Comparison of ENCODE assay signal across 8 cellular contexts in the genomic region with DNA sequence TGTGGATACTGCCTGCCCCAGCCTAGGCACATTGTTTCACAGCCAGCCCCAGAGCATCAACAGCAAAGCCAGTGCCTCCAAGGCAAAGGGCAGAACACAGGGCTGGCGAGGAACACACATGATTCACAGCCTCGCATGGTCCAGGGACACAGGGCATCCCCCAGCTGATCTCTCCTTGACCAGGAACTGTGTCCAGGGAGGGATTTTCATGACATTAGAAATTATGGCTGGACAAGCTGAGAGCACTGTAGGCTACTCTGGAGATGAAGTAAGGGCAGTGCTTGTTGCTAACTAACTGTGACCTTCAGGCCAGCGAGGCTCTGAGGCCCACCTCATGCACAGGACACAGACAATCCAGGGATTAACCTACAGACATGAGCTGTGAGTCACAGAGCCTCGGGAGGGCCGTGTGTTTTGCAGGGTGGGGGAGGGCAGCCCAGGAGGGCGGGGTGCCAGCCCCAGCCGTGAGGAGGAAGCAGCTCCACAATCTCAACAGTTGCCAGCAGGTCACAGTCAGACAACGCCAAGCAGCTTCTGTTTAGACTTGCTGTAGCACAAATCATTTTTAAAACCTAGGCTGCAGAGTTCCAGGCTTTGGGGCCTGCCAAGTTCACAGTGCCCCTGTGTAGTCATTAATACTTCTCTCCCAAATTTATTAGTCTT.
DNase-seq lines count a peak whose midpoint lies in the region; ATAC-seq and TF ChIP-seq lines count a peak whose summit lies in the region.

No MANE protein-coding gene starts in this region.

- no peaks in the 10 kb centered on the region for H3K9me3 ChIP-seq in SK-N-SH
- H3K9me3 ChIP-seq in effector memory CD4-positive, alpha-beta T cell (ENCODE audit: control insufficient read depth, low read length) = no peaks in the 10 kb centered on the region

- DNase-seq in A172 (ENCODE audit: low spot score) (peak; percentile 93), H7 (peak; percentile 76), SK-N-SH (peak; percentile 79), fibroblast of gingiva (ENCODE audit: low read depth) (peak; percentile 74), omental fat pad (ENCODE audit: low spot score) (no peak), GM20000 (ENCODE audit: low spot score) (no peak)
- DNase-seq in activated CD4-positive, alpha-beta T cell treated with anti-CD3 and anti-CD28 coated beads, Interleukin-2, amount 10 ng/mL, durations not matched to agents 7 days and 5 days = no peak
- no peak for DNase-seq in effector memory CD4-positive, alpha-beta T cell

- peaks cover 33 to 38% of the 10 kb centered on the region in 2 experiments; a peak in 3 of 4 replicates for H3K4me1 ChIP-seq in SK-N-SH (ENCODE audit: control insufficient read depth in 1 of 2, insufficient read depth in 2 of 2, low read depth in 1 of 2, low read length in 1 of 2)
- H3K4me1 ChIP-seq in effector memory CD4-positive, alpha-beta T cell (ENCODE audit: control insufficient read depth, insufficient read depth, low read length, poor library complexity, severe bottlenecking) = no peaks in the 10 kb centered on the region

- H3K4me1 Mint-ChIP-seq in activated CD4-positive, alpha-beta T cell treated with anti-CD3 and anti-CD28 coated beads, Interleukin-2, amount 10 ng/mL, durations not matched to agents 7 days and 5 days = peaks cover 2% of the 10 kb centered on the region

- peak in 1 of 2 experiments; percentile 5; a peak in 1 of 4 replicates for TF ChIP-seq EP300 in SK-N-SH (IDR thresholded peaks at IDR 0.05; ENCODE audit: borderline replicate concordance in 1 of 2, low read depth in 1 of 2, low read length in 1 of 2)

- no peaks in the 10 kb centered on the region for H3K9me3 Mint-ChIP-seq in activated CD4-positive, alpha-beta T cell treated with anti-CD3 and anti-CD28 coated beads, Interleukin-2, amount 10 ng/mL, durations not matched to agents 7 days and 5 days

- H3K36me3 ChIP-seq in H7 (replicated peaks; ENCODE audit: control insufficient read depth, insufficient read depth, low read length) = no peaks in the 10 kb centered on the region
- no peaks in the 10 kb centered on the region for H3K36me3 ChIP-seq in SK-N-SH (replicated peaks in 1 of 2; ENCODE audit: control insufficient read depth in 1 of 2, insufficient read depth in 2 of 2, low read length in 1 of 2)
- H3K36me3 ChIP-seq in effector memory CD4-positive, alpha-beta T cell (ENCODE audit: control insufficient read depth, insufficient read depth, low read length) = no peaks in the 10 kb centered on the region

- H2AFZ ChIP-seq in SK-N-SH (ENCODE audit: low read depth) = peak overlapping the region; percentile 31; the same call in 1 of the 2 replicates

- H3K27me3 Mint-ChIP-seq in activated CD4-positive, alpha-beta T cell treated with anti-CD3 and anti-CD28 coated beads, Interleukin-2, amount 10 ng/mL, durations not matched to agents 7 days and 5 days = no peaks in the 10 kb centered on the region

- CTCF ChIA-PET in SK-N-SH (lab: Yijun Ruan, JAX) = interaction anchor here (0.5 to 1.9 kb wide), 10 partner anchors 10 to 671 kb away, joined by 3 to 8 read pairs (median 4); a partner anchor contains a TSS
- CTCF ChIA-PET in activated CD4-positive, alpha-beta T cell treated with anti-CD3 and anti-CD28 coated beads, Interleukin-2, amount 10 ng/mL, durations not matched to agents 7 days and 5 days (lab: Charles Lee) = interaction anchor here (0.6 kb wide), 1 partner anchor 675 kb away, joined by 3 read pairs; no protein-coding TSS in a partner anchor

- H3K27me3 ChIP-seq in H7 (ENCODE audit: control insufficient read depth, insufficient read depth, low read length) (no peaks in the 10 kb centered on the region; the same call in 1 of the 2 replicates), SK-N-SH (ENCODE audit: insufficient read depth) (no peaks in the 10 kb centered on the region)
- no peaks in the 10 kb centered on the region for H3K27me3 ChIP-seq in effector memory CD4-positive, alpha-beta T cell (replicated peaks; ENCODE audit: control insufficient read depth, insufficient read depth, low read length, poor library complexity, severe bottlenecking)

- H3K36me3 Mint-ChIP-seq in activated CD4-positive, alpha-beta T cell treated with anti-CD3 and anti-CD28 coated beads, Interleukin-2, amount 10 ng/mL, durations not matched to agents 7 days and 5 days (ENCODE audit: low read depth) = no peaks in the 10 kb centered on the region

- H3K4me3 Mint-ChIP-seq in activated CD4-positive, alpha-beta T cell treated with anti-CD3 and anti-CD28 coated beads, Interleukin-2, amount 10 ng/mL, durations not matched to agents 7 days and 5 days = no peak overlapping the region

- WGBS in SK-N-SH (ENCODE audit: low lambda C conversion rate) = 39% methylated on average over 5 of the region's 8 CpGs

- peaks cover 3% of the 10 kb centered on the region for H3F3A ChIP-seq in SK-N-SH (replicated peaks; ENCODE audit: insufficient read depth)

- TF ChIP-seq CTCF in SK-N-SH (IDR thresholded peaks at IDR 0.05) (no peak), omental fat pad (IDR thresholded peaks at IDR 0.05) (no peak), GM20000 (IDR thresholded peaks at IDR 0.05; ENCODE audit: extremely low read depth, missing control alignments) (no peak)

- ATAC-seq in omental fat pad (ENCODE audit: low FRiP score) = peak; percentile 70

- POLR2A ChIA-PET in SK-N-SH (lab: Yijun Ruan, JAX) = interaction anchor here (1.1 to 1.7 kb wide), 3 partner anchors 10 to 140 kb away, joined by 3 to 6 read pairs (median 5); a partner anchor contains a TSS
- POLR2A ChIA-PET in activated CD4-positive, alpha-beta T cell treated with anti-CD3 and anti-CD28 coated beads, Interleukin-2, amount 10 ng/mL, durations not matched to agents 7 days and 5 days (lab: Charles Lee) = no interaction called here

- peak overlapping the region; percentile 51 for H3K4me2 ChIP-seq in SK-N-SH

- H3K27ac ChIP-seq in SK-N-SH (ENCODE audit: low read depth in 2 of 2, low read length in 1 of 2) = peak overlapping the region; percentile 50 to 82
- no peak overlapping the region for H3K27ac ChIP-seq in effector memory CD4-positive, alpha-beta T cell (ENCODE audit: insufficient read depth, low read length, poor library complexity, severe bottlenecking)

- no peak overlapping the region for H3K27ac Mint-ChIP-seq in activated CD4-positive, alpha-beta T cell treated with anti-CD3 and anti-CD28 coated beads, Interleukin-2, amount 10 ng/mL, durations not matched to agents 7 days and 5 days

- TF ChIP-seq RAD21 in SK-N-SH (IDR thresholded peaks at IDR 0.05; ENCODE audit: low read length) = no peak

- no peaks in the 10 kb centered on the region for H3K79me2 ChIP-seq in SK-N-SH (ENCODE audit: insufficient read depth)

- H3K9me2 ChIP-seq in SK-N-SH = no peaks in the 10 kb centered on the region

- H4K20me1 ChIP-seq in SK-N-SH (ENCODE audit: insufficient read depth) = no peaks in the 10 kb centered on the region

- H3K4me3 ChIP-seq in H7 (ENCODE audit: insufficient read depth, low read depth, low read length) (no peak overlapping the region), SK-N-SH (ENCODE audit: low read depth in 2 of 2, low read length in 1 of 2) (no peak overlapping the region)
- no peak overlapping the region for H3K4me3 ChIP-seq in effector memory CD4-positive, alpha-beta T cell (ENCODE audit: insufficient read depth, low read depth, low read length, poor library complexity, severe bottlenecking)

- peak overlapping the region; percentile 12; the same call in 1 of the 2 replicates for H3K9ac ChIP-seq in SK-N-SH

TF ChIP-seq in SK-N-SH, 30 proteins besides CTCF, POLR2A, EP300 and RAD21 (continues in another document):
- TF ChIP-seq, protein P1, sequence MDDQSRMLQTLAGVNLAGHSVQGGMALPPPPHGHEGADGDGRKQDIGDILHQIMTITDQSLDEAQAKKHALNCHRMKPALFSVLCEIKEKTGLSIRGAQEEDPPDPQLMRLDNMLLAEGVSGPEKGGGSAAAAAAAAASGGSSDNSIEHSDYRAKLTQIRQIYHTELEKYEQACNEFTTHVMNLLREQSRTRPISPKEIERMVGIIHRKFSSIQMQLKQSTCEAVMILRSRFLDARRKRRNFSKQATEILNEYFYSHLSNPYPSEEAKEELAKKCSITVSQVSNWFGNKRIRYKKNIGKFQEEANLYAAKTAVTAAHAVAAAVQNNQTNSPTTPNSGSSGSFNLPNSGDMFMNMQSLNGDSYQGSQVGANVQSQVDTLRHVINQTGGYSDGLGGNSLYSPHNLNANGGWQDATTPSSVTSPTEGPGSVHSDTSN (IDR thresholded peaks at IDR 0.05) = peak; percentile 38; the same call in 1 of the 2 replicates
- TF ChIP-seq MEF2A (IDR thresholded peaks at IDR 0.05; ENCODE audit: borderline replicate concordance, low read depth) (no peak), POLR2AphosphoS5 (IDR thresholded peaks at IDR 0.05; ENCODE audit: low read depth, low read length) (peak; percentile 25; the same call in 1 of the 2 replicates), TCF12 (IDR thresholded peaks at IDR 0.05) (peak; percentile 61), CHD2 (IDR thresholded peaks at IDR 0.05; ENCODE audit: low read length, partially characterized antibody) (peak; percentile 53)
- TF ChIP-seq, protein P2, sequence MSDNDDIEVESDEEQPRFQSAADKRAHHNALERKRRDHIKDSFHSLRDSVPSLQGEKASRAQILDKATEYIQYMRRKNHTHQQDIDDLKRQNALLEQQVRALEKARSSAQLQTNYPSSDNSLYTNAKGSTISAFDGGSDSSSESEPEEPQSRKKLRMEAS (IDR thresholded peaks at IDR 0.05; ENCODE audit: low read depth) = peak; percentile 95

Comparison
In these comparisons a context has a peak if more than half of its experiments do, and no peak if none do; other contexts are left out.
1. DNase-seq: peak in A172 (single experiment), H7 (single experiment), SK-N-SH (single experiment) and fibroblast of gingiva (single experiment); none in omental fat pad (single experiment), activated CD4-positive, alpha-beta T cell treated with anti-CD3 and anti-CD28 coated beads, Interleukin-2, amount 10 ng/mL, durations not matched to agents 7 days and 5 days (single experiment), effector memory CD4-positive, alpha-beta T cell (0 of 3) and GM20000 (single experiment).